ENCODE assay signal across 15 cellular contexts in the genomic region with DNA sequence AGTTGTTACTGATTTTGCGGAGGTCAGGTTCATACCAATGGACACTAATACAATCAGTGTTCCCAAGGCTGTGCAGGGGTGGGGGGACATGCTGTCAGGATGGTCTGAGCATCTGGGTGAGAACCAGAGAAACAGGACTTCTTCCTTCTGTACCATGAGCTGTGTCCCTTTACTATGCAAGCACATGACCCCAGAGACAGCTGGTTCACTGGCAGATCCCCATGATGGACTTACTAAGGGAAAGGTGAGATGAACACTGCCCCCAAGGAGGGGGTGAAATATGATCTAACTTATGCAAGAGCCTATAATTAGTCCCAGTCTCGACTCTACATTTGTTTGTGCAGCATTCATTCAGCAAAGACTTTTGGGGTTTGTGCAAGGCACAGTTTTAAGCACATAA.
DNase-seq lines count a peak whose midpoint lies in the region; FAIRE-seq and TF ChIP-seq lines count a peak whose summit lies in the region.
"Had no signal": no experiment of that assay in that cellular context is flagged by ENCODE, and none has a peak within 500 bp of the region (broad histone marks: within the 10 kb centered on the region; RNA-seq: fewer than 3 reads in every experiment).

No MANE protein-coding gene starts in this region.

- POLR2A ChIA-PET in AG04450 (lab: Yijun Ruan, JAX) = interaction anchor here (1.5 to 2.0 kb wide), 2 partner anchors 20 to 345 kb away, joined by 4 to 6 read pairs; no protein-coding TSS in a partner anchor

- no peak overlapping the region for H3K27ac Mint-ChIP-seq in osteocyte (ENCODE audit: unreplicated experiment)

- whole genome bisulfite sequencing in mesenchymal stem cell = 100% methylated on average over 1 of the region's 2 CpGs

- H3K9me3 ChIP-seq in AG04450 (ENCODE audit: control insufficient read depth, insufficient read depth, low read length) (peaks cover 3% of the 10 kb centered on the region; the same call in 1 of the 2 replicates), SJCRH30 (replicated peaks) (no peaks in the 10 kb centered on the region), mesenchymal stem cell (ENCODE audit: control insufficient read depth, low read length) (no peaks in the 10 kb centered on the region)
- H3K9me3 ChIP-seq: BLaER1, mucosa of descending colon, prostate gland had no signal

- peak overlapping the region; percentile 54 to 57 for H3K18ac ChIP-seq in mesenchymal stem cell (ENCODE audit: low read depth in 1 of 2, low read length in 2 of 2)

- no peaks in the 10 kb centered on the region for H3K27me3 Mint-ChIP-seq in osteocyte (ENCODE audit: unreplicated experiment)

- FAIRE-seq in HTR-8/SVneo (lab: Jason Lieb, UNC) = peak; percentile 4

- H2BK15ac ChIP-seq in mesenchymal stem cell (ENCODE audit: low read depth, poor library complexity, severe bottlenecking) = peak overlapping the region; percentile 41

- H3K79me1 ChIP-seq in mesenchymal stem cell (replicated peaks; ENCODE audit: low read length, poor library complexity, severe bottlenecking) = peaks cover 5% of the 10 kb centered on the region

- H3K27me3 ChIP-seq in AG04450 (ENCODE audit: control insufficient read depth, insufficient read depth, low read length) = no peaks in the 10 kb centered on the region
- no peaks in the 10 kb centered on the region for H3K27me3 ChIP-seq in SJCRH30
- no peaks in the 10 kb centered on the region for H3K27me3 ChIP-seq in mesenchymal stem cell (ENCODE audit: control insufficient read depth in 1 of 2, insufficient read depth in 1 of 2, low read length in 2 of 2)
- H3K27me3 ChIP-seq: BLaER1 had no signal

- no peak overlapping the region for H3K4me3 Mint-ChIP-seq in osteocyte (ENCODE audit: unreplicated experiment)

- H3K9ac ChIP-seq in mesenchymal stem cell (ENCODE audit: low read length) = peak overlapping the region; percentile 20
- H3K9ac ChIP-seq: BLaER1 had no signal

- peak overlapping the region; percentile 56 for H4K91ac ChIP-seq in mesenchymal stem cell (ENCODE audit: low read length)

- no peak overlapping the region for H3K14ac ChIP-seq in mesenchymal stem cell (ENCODE audit: low read length in 2 of 2)

- no peak overlapping the region for H3K23ac ChIP-seq in mesenchymal stem cell (ENCODE audit: low read length in 2 of 2)

- H2BK12ac ChIP-seq in mesenchymal stem cell (ENCODE audit: low read length in 2 of 2) = peak overlapping the region in 1 of 2 experiments; percentile 92

- peaks cover 34% of the 10 kb centered on the region for H3K4me1 Mint-ChIP-seq in osteocyte (ENCODE audit: unreplicated experiment)

- H3K4ac ChIP-seq in mesenchymal stem cell (ENCODE audit: low read depth in 1 of 2, low read length in 2 of 2) = peak overlapping the region; percentile 24 to 56

- no peaks in the 10 kb centered on the region for H3K36me3 ChIP-seq in SJCRH30
- H3K36me3 ChIP-seq in mesenchymal stem cell (ENCODE audit: control insufficient read depth in 1 of 2, insufficient read depth in 2 of 2, low read depth in 1 of 2, low read length in 2 of 2) = peaks cover 0 to 3% of the 10 kb centered on the region in 2 experiments
- H3K36me3 ChIP-seq: BLaER1, prostate gland had no signal

- no peak overlapping the region for H2BK120ac ChIP-seq in mesenchymal stem cell (ENCODE audit: low read depth, low read length)

- CTCF ChIA-PET in AG04450 (lab: Charles Lee) = interaction anchor here (2.5 to 4.4 kb wide), 3 partner anchors 23 to 345 kb away, joined by 10 to 34 read pairs (median 31); no protein-coding TSS in a partner anchor

- H3K4me1 ChIP-seq in SJCRH30 (peaks cover 26% of the 10 kb centered on the region), mesenchymal stem cell (ENCODE audit: control insufficient read depth, insufficient read depth, low read depth, low read length) (peaks cover 36% of the 10 kb centered on the region)
- H3K4me1 ChIP-seq: prostate gland had no signal

- H3K27ac ChIP-seq in AG04450 (ENCODE audit: low read depth, low read length) (peak overlapping the region; percentile 59), SJCRH30 (no peak overlapping the region), mesenchymal stem cell (ENCODE audit: low read length, poor library complexity, severe bottlenecking) (no peak overlapping the region)
- H3K27ac ChIP-seq: BLaER1, prostate gland had no signal

- H3K36me3 Mint-ChIP-seq in osteocyte (ENCODE audit: unreplicated experiment) = no peaks in the 10 kb centered on the region

- peak overlapping the region; percentile 61 for H2AK5ac ChIP-seq in mesenchymal stem cell (ENCODE audit: low read length, severe bottlenecking)

- DNase-seq in AG04450 (ENCODE audit: low read depth, low spot score) (no peak), HTR-8/SVneo (ENCODE audit: insufficient read length, low spot score) (no peak), SJCRH30 (peak; percentile 44 to 47), mesenchymal stem cell (no peak), T1000 (lab: John Stamatoyannopoulos, UW) (no peak), osteocyte (ENCODE audit: extremely low spot score, unreplicated experiment) (no peak)
- DNase-seq in activated effector memory CD4-positive, alpha-beta T cell treated with anti-CD3 and anti-CD28 coated beads, Interleukin-2, amount 50 U/mL, for 16 hours = no peak
- DNase-seq in activated naive CD4-positive, alpha-beta T cell treated with Interleukin-2 at 50 U/mL for 16 hours = no peak
- DNase-seq: activated CD4-positive, CD25-positive, alpha-beta regulatory T cell; activated CD8-positive, alpha-beta memory T cell treated with anti-CD3 and anti-CD28 coated beads, Interleukin-2, amount 50 U/mL, for 48 hours; DMS79 treated with DMSO at 0.1 percent for 48 hours; mucosa of descending colon; NCI-H187 treated with DMSO at 0.1 percent for 48 hours had no signal

- no peak overlapping the region for H4K8ac ChIP-seq in mesenchymal stem cell (ENCODE audit: low read length)

- H2AFZ ChIP-seq in mesenchymal stem cell (ENCODE audit: low read depth, low read length) = no peak overlapping the region

- H2BK5ac ChIP-seq in mesenchymal stem cell (ENCODE audit: low read depth, low read length, poor library complexity, severe bottlenecking) = no peak overlapping the region

- H3K4me3 ChIP-seq in AG04450 (ENCODE audit: low read depth, low read length) = no peak overlapping the region
- no peak overlapping the region for H3K4me3 ChIP-seq in SJCRH30
- no peak overlapping the region for H3K4me3 ChIP-seq in mesenchymal stem cell (ENCODE audit: insufficient read depth in 1 of 2, low read depth in 1 of 2, low read length in 2 of 2)
- H3K4me3 ChIP-seq: BLaER1, mucosa of descending colon, prostate gland had no signal

- no peak for TF ChIP-seq CTCF in AG04450 (IDR thresholded peaks at IDR 0.05; ENCODE audit: low read depth, low read length)
- no peak for TF ChIP-seq CTCF in osteocyte (IDR thresholded peaks at IDR 0.05)

- H3K9me3 Mint-ChIP-seq in osteocyte (ENCODE audit: unreplicated experiment) = no peaks in the 10 kb centered on the region

- H3K4me2 ChIP-seq in mesenchymal stem cell (ENCODE audit: low read length, poor library complexity, severe bottlenecking) = no peak overlapping the region
- H3K4me2 ChIP-seq: BLaER1 had no signal

Comparison
In these comparisons a context has a peak if more than half of its experiments do, and no peak if none do; other contexts are left out.
1. DNase-seq: peak in SJCRH30 (2 of 2); none in AG04450 (single experiment), HTR-8/SVneo (single experiment), mesenchymal stem cell (single experiment), T1000 (single experiment), activated effector memory CD4-positive, alpha-beta T cell treated with anti-CD3 and anti-CD28 coated beads, Interleukin-2, amount 50 U/mL, for 16 hours (single experiment), activated naive CD4-positive, alpha-beta T cell treated with Interleukin-2 at 50 U/mL for 16 hours (single experiment) and osteocyte (single experiment).